ENCODE assay signal across 1 cellular context in the genomic region with DNA sequence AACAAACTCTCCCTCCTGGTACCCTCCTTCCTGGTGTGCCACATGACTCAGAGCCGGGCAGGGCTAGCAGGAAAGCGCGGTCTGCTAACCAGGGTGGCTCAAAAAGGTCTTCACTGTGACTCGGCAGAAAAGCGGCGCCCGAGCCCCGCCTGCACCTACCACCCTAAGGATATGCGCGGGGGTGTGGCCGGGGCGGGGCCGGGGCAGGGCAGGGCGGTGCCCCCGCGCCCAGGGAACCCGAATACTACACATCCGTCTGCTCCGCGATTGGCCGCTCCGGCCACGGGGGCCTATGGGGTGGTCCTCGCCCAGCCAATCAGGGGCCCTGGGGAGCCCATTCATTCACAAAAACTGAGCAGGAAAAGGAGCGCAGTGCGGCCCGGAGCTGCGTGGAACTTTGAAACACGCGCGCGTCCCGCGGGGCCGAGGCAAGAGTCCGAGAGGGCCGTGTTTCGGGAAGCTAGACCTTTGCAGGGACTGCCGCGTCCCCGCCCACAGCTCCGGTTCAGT.
A peak's percentile ranks its signal among the peaks of the same experiment; 100 is the strongest.
TF ChIP-seq lines count a peak whose summit lies in the region.

No MANE protein-coding gene starts in this region.

TF ChIP-seq in GM23338, 12 proteins besides CTCF, POLR2A, EP300 and RAD21 (continued from another document):
- TF ChIP-seq, protein P1, sequence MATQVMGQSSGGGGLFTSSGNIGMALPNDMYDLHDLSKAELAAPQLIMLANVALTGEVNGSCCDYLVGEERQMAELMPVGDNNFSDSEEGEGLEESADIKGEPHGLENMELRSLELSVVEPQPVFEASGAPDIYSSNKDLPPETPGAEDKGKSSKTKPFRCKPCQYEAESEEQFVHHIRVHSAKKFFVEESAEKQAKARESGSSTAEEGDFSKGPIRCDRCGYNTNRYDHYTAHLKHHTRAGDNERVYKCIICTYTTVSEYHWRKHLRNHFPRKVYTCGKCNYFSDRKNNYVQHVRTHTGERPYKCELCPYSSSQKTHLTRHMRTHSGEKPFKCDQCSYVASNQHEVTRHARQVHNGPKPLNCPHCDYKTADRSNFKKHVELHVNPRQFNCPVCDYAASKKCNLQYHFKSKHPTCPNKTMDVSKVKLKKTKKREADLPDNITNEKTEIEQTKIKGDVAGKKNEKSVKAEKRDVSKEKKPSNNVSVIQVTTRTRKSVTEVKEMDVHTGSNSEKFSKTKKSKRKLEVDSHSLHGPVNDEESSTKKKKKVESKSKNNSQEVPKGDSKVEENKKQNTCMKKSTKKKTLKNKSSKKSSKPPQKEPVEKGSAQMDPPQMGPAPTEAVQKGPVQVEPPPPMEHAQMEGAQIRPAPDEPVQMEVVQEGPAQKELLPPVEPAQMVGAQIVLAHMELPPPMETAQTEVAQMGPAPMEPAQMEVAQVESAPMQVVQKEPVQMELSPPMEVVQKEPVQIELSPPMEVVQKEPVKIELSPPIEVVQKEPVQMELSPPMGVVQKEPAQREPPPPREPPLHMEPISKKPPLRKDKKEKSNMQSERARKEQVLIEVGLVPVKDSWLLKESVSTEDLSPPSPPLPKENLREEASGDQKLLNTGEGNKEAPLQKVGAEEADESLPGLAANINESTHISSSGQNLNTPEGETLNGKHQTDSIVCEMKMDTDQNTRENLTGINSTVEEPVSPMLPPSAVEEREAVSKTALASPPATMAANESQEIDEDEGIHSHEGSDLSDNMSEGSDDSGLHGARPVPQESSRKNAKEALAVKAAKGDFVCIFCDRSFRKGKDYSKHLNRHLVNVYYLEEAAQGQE (IDR thresholded peaks at IDR 0.05; ENCODE audit: unreplicated experiment), result no peak
- TF ChIP-seq ZNF331 (CRISPR knock-in tag; IDR thresholded peaks at IDR 0.05; ENCODE audit: low read depth) (no peak), ZNF114 (CRISPR knock-in tag; IDR thresholded peaks at IDR 0.05) (no peak), EZH2phosphoT487 (IDR thresholded peaks at IDR 0.05; ENCODE audit: unreplicated experiment) (no peak), EZH2 (IDR thresholded peaks at IDR 0.05; ENCODE audit: low read depth, unreplicated experiment) (no peak), CREB1 (CRISPR knock-in tag; IDR thresholded peaks at IDR 0.05; ENCODE audit: low read depth) (peak; percentile 36; the same call in 1 of the 2 replicates)
- TF ChIP-seq, protein P2, sequence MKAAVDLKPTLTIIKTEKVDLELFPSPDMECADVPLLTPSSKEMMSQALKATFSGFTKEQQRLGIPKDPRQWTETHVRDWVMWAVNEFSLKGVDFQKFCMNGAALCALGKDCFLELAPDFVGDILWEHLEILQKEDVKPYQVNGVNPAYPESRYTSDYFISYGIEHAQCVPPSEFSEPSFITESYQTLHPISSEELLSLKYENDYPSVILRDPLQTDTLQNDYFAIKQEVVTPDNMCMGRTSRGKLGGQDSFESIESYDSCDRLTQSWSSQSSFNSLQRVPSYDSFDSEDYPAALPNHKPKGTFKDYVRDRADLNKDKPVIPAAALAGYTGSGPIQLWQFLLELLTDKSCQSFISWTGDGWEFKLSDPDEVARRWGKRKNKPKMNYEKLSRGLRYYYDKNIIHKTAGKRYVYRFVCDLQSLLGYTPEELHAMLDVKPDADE (IDR thresholded peaks at IDR 0.05), result no peak
